In the genomic region with DNA sequence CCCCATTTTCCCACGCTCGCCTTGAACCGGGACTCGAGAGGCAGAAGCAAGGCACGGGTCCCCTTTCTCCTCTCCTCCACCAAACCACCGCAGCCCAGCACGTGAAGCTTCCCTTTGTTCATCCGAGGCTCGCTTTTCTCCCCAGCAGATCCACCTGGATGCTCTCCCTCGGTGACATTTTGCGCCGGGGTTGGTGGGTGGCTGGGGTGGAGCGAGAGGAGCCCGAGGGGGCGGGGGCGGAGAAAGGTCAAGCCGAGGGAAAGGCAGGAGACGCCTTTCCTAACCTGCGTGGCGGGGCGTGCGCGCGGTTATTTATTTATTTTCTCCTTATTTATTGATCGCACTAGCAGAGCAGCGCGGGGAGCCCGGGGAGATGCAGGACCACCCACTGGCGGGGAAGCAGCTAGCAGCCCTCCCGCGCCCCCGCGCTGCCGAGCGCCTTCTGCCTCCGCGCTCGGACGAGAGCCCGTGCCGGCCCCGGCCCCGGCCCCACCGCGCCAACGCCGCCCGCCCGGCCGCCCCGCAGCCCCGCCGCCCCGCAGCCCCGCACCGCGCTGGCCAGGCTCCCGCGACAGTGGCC, we compare ENCODE assay signal across 8 cellular contexts. TPM values are rescaled to one million over a fixed set of nuclear protein-coding genes. Genes with fewer than 3 reads are reported as not detected.
A peak's percentile ranks its signal among the peaks of the same experiment; 100 is the strongest.
DNase-seq lines count a peak whose midpoint lies in the region; ATAC-seq and TF ChIP-seq lines count a peak whose summit lies in the region.

Gene KCND2 (plus strand): TSS at position 280 of the 580 bp plus-strand sequence.

- no peaks in the 10 kb centered on the region for H3K36me3 ChIP-seq in KMS-11 (ENCODE audit: insufficient read depth)
- H3K36me3 ChIP-seq in thoracic aorta, result no peaks in the 10 kb centered on the region

- H2AFZ ChIP-seq in KMS-11 (ENCODE audit: low read depth), result peak within 1 kb of the TSS; percentile 79

- peak within 1 kb of the TSS; percentile 95 to 99 (median 98) for H3K4me3 Mint-ChIP-seq in brain

- TF ChIP-seq CTCF in GM12865 (IDR thresholded peaks at IDR 0.05; ENCODE audit: insufficient read depth, low read depth, low read length, missing control alignments), result no peak
- no peak for TF ChIP-seq CTCF in KMS-11 (conservative IDR thresholded peaks at IDR 0.05; ENCODE audit: low read depth, low read length)
- no peak for TF ChIP-seq CTCF in brain (conservative IDR thresholded peaks at IDR 0.05)
- TF ChIP-seq CTCF in thoracic aorta (IDR thresholded peaks at IDR 0.05), result no peak

- H3K9me3 ChIP-seq in thoracic aorta, result no peaks in the 10 kb centered on the region

- no peaks in the 10 kb centered on the region for H3K27me3 ChIP-seq in KMS-11 (ENCODE audit: insufficient read depth, low read depth)
- no peaks in the 10 kb centered on the region for H3K27me3 ChIP-seq in thoracic aorta (replicated peaks; ENCODE audit: insufficient read depth)

- peak within 1 kb of the TSS; percentile 89 for H3K4me2 ChIP-seq in KMS-11

- no peaks in the 10 kb centered on the region for H3K79me2 ChIP-seq in KMS-11 (ENCODE audit: insufficient read depth, low read depth)

- DNase-seq in GM12865 (ENCODE audit: low read depth) (peak; percentile 44), left kidney (ENCODE audit: low read depth, low spot score) (peak; percentile 77), thoracic aorta (ENCODE audit: low spot score) (no peak), NOMO-1 treated with DMSO at 0.1 percent for 48 hours (lab: John Stamatoyannopoulos, UW; ENCODE audit: unreplicated experiment) (no peak)
- no peak for DNase-seq in activated CD4-positive, alpha-beta T cell treated with anti-CD3 and anti-CD28 coated beads, Interleukin-2, amount 50 U/mL, for 1 hour

- H3K9me3 Mint-ChIP-seq in brain, result peaks cover 0 to 15% (median 11%) of the 10 kb centered on the region in 5 experiments

- H3K4me3 ChIP-seq in GM12865 (ENCODE audit: low read depth, low read length), result peak within 1 kb of the TSS; percentile 91
- H3K4me3 ChIP-seq in KMS-11 (IDR thresholded peaks at IDR 0.05; ENCODE audit: insufficient read depth, low read depth, low read length), result no peak within 1 kb of the TSS
- peak within 1 kb of the TSS; percentile 70 for H3K4me3 ChIP-seq in thoracic aorta

- ATAC-seq in GM21619 (IDR thresholded peaks at IDR 0.05; ENCODE audit: unreplicated experiment) (peak; percentile 33), thoracic aorta (ENCODE audit: insufficient number of reproducible peaks, low FRiP score, low read depth) (no peak)

- peak within 1 kb of the TSS; percentile 89 to 98 (median 97) for H3K27ac Mint-ChIP-seq in brain

- H3K4me1 Mint-ChIP-seq in brain, result peaks cover 14% of the 10 kb centered on the region

- peaks cover 40% of the 10 kb centered on the region for H3K27me3 Mint-ChIP-seq in brain

- H3K27ac ChIP-seq in KMS-11 (no peak within 1 kb of the TSS), thoracic aorta (no peak within 1 kb of the TSS)

- H4K20me1 ChIP-seq in KMS-11 (ENCODE audit: insufficient read depth), result no peaks in the 10 kb centered on the region

- H3K36me3 Mint-ChIP-seq in brain, result peaks cover 8% of the 10 kb centered on the region

- peak within 1 kb of the TSS; percentile 12; the same call in 1 of the 2 replicates for H3K9ac ChIP-seq in KMS-11

- H3K4me1 ChIP-seq in KMS-11 (ENCODE audit: low read depth, poor library complexity, severe bottlenecking) (no peaks in the 10 kb centered on the region), thoracic aorta (ENCODE audit: control insufficient read depth in 1 of 2, low read depth in 2 of 2) (peaks cover 0 to 8% of the 10 kb centered on the region in 2 donors)

RNA-seq across cellular contexts. Expression of gene KCND2, which starts in this region (rescaled TPM):
- 0.87 TPM for polyA plus RNA-seq in brain (ENCODE audit: insufficient read depth, low read depth, low replicate concordance)
- under 1 TPM; 0.14 to 0.99 TPM for total RNA-seq in thoracic aorta

Comparison
In these comparisons a context has a peak if more than half of its experiments do, and no peak if none do; other contexts are left out.
1. DNase-seq: peak in GM12865 (single experiment) and left kidney (single experiment); none in thoracic aorta (single experiment), NOMO-1 treated with DMSO at 0.1 percent for 48 hours (single experiment) and activated CD4-positive, alpha-beta T cell treated with anti-CD3 and anti-CD28 coated beads, Interleukin-2, amount 50 U/mL, for 1 hour (single experiment).